16 cellular contexts compared by ENCODE assay signal in the genomic region with DNA sequence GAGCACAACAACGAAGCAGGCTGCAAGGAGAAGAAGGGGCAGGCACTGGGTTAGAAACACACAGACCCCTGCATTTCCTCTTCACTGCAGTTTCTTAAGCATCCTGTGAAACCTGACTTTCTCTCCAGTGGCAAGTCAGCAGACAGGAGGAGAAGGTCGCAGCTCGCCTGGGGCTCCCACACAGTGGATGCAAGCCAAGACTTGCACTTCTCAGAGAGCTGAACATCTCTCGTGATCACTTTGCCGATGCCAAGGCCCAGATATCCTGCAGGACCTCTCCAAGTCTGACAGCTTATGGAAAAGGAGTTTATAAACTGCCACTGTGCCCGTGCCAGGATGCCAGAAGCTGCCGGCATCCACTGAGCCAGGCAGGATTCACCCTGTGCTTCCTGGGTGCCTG. TPM values are rescaled to one million over a fixed set of nuclear protein-coding genes. Genes with fewer than 3 reads are reported as not detected.
DNase-seq lines count a peak whose midpoint lies in the region; ATAC-seq, FAIRE-seq and TF ChIP-seq lines count a peak whose summit lies in the region.
"Had no signal": no experiment of that assay in that cellular context is flagged by ENCODE, and none has a peak within 500 bp of the region (broad histone marks: within the 10 kb centered on the region; RNA-seq: fewer than 3 reads in every experiment).

No MANE protein-coding gene starts in this region.

- no peaks in the 10 kb centered on the region for H3K27me3 Mint-ChIP-seq in activated naive CD8-positive, alpha-beta T cell treated with anti-CD3 and anti-CD28 coated beads, Interleukin-2, amount 10 ng/mL, durations not matched to agents 7 days and 5 days

- H3K27ac ChIP-seq in BLaER1 (peak overlapping the region; percentile 1; the same call in 1 of the 2 replicates), right atrium auricular region (peak overlapping the region; percentile 72 to 86)
- H3K27ac ChIP-seq: adrenal gland had no signal

- no peaks in the 10 kb centered on the region for H3K36me3 ChIP-seq in BLaER1
- no peaks in the 10 kb centered on the region for H3K36me3 ChIP-seq in right atrium auricular region
- H3K36me3 ChIP-seq: adrenal gland had no signal

- no peak for FAIRE-seq in HTR-8/SVneo (lab: Jason Lieb, UNC)

- H3K9me3 Mint-ChIP-seq in activated naive CD8-positive, alpha-beta T cell treated with anti-CD3 and anti-CD28 coated beads, Interleukin-2, amount 10 ng/mL, durations not matched to agents 7 days and 5 days = no peaks in the 10 kb centered on the region
- H3K9me3 Mint-ChIP-seq: endodermal cell, WTC11 had no signal

- peaks cover 62% of the 10 kb centered on the region for H3K4me1 Mint-ChIP-seq in activated naive CD8-positive, alpha-beta T cell treated with anti-CD3 and anti-CD28 coated beads, Interleukin-2, amount 10 ng/mL, durations not matched to agents 7 days and 5 days

- no peak for TF ChIP-seq CTCF in right atrium auricular region (IDR thresholded peaks at IDR 0.05)

- ATAC-seq in activated naive CD8-positive, alpha-beta T cell treated with anti-CD3 and anti-CD28 coated beads, Interleukin-2, amount 10 ng/mL, durations not matched to agents 7 days and 5 days (ENCODE audit: low read depth) = peak; percentile 12
- ATAC-seq in HG03095 (IDR thresholded peaks at IDR 0.05; ENCODE audit: unreplicated experiment) = no peak
- ATAC-seq: PC-3, WTC11 had no signal

- H3K4me3 Mint-ChIP-seq in activated naive CD8-positive, alpha-beta T cell treated with anti-CD3 and anti-CD28 coated beads, Interleukin-2, amount 10 ng/mL, durations not matched to agents 7 days and 5 days = peak overlapping the region; percentile 74
- H3K4me3 Mint-ChIP-seq: endodermal cell, WTC11 had no signal

- peak overlapping the region; percentile 81 for H3K4me2 ChIP-seq in BLaER1

- no peak overlapping the region for H3K4me3 ChIP-seq in BLaER1
- H3K4me3 ChIP-seq in Jurkat, Clone E6-1 (ENCODE audit: low read length) = no peak overlapping the region
- H3K4me3 ChIP-seq in right atrium auricular region = peak overlapping the region in 1 of 2 donors; percentile 10
- H3K4me3 ChIP-seq: adrenal gland had no signal

- H3K27me3 ChIP-seq in BLaER1 (no peaks in the 10 kb centered on the region), right atrium auricular region (no peaks in the 10 kb centered on the region)

- no peaks in the 10 kb centered on the region for H4K20me1 ChIP-seq in BLaER1

- H3K4me1 ChIP-seq in BLaER1 (peaks cover 71% of the 10 kb centered on the region), right atrium auricular region (peaks cover 0 to 52% of the 10 kb centered on the region in 2 donors)

- DNase-seq in Jurkat, Clone E6-1 (ENCODE audit: low read depth, low spot score) = peak; percentile 49
- no peak for DNase-seq in activated naive CD8-positive, alpha-beta T cell treated with anti-CD3 and anti-CD28 coated beads, Interleukin-2, amount 10 ng/mL, durations not matched to agents 7 days and 5 days
- DNase-seq in right atrium auricular region (ENCODE audit: low spot score) = no peak
- DNase-seq in A172 (ENCODE audit: low spot score) = no peak
- no peak for DNase-seq in NCI-H1930 (lab: John Stamatoyannopoulos, UW)
- no peak for DNase-seq in HTR-8/SVneo (ENCODE audit: insufficient read length, low spot score)
- DNase-seq: endodermal cell; NCI-H187; PC-3; stimulated activated CD8-positive, alpha-beta memory T cell treated with anti-CD3 and anti-CD28 coated beads, Interleukin-4, amount 100 ng/mL, for 48 hours had no signal

- POLR2A ChIA-PET in activated naive CD8-positive, alpha-beta T cell treated with anti-CD3 and anti-CD28 coated beads, Interleukin-2, amount 10 ng/mL, durations not matched to agents 7 days and 5 days (lab: Charles Lee) = interaction anchor here (1.5 kb wide), 1 partner anchor 23 kb away, joined by 4 read pairs; no protein-coding TSS in a partner anchor

- H3K9ac ChIP-seq in BLaER1 = no peak overlapping the region; the same call in 1 of the 2 replicates

- no peaks in the 10 kb centered on the region for H3K36me3 Mint-ChIP-seq in activated naive CD8-positive, alpha-beta T cell treated with anti-CD3 and anti-CD28 coated beads, Interleukin-2, amount 10 ng/mL, durations not matched to agents 7 days and 5 days
- H3K36me3 Mint-ChIP-seq: WTC11 had no signal

- H3K9me3 ChIP-seq in BLaER1 (no peaks in the 10 kb centered on the region), right atrium auricular region (no peaks in the 10 kb centered on the region)
- H3K9me3 ChIP-seq: adrenal gland had no signal

- H3K27ac Mint-ChIP-seq in activated naive CD8-positive, alpha-beta T cell treated with anti-CD3 and anti-CD28 coated beads, Interleukin-2, amount 10 ng/mL, durations not matched to agents 7 days and 5 days = peak overlapping the region; percentile 88
- H3K27ac Mint-ChIP-seq: endodermal cell, WTC11 had no signal

RNA-seq across cellular contexts. Expression of a gene that starts 18.4 kb away (rescaled TPM):
- polyA plus RNA-seq in Jurkat, Clone E6-1 (2012; ENCODE audit: insufficient read depth, insufficient read length) = not detected
- 1 to 10 TPM in 1 of 2 experiments, under 1 TPM in 1; 1.00 to 1.9 TPM for total RNA-seq in activated naive CD8-positive, alpha-beta T cell treated with anti-CD3 and anti-CD28 coated beads, Interleukin-2, amount 10 ng/mL, durations not matched to agents 7 days and 5 days
- total RNA-seq in right atrium auricular region = 1 to 10 TPM in 1 of 2 donors, under 1 TPM in 1; 0.74 to 1.1 TPM
- not detected in 2 replicates for total RNA-seq in A172 (2014; rRNA removed; shearing (Covaris generic))
- total RNA-seq: adrenal gland, skeletal muscle tissue, WTC11 had no signal
- polyA plus RNA-seq: BJ had no signal

RNA-seq across cellular contexts. Expression of a gene that starts 22.6 kb away (rescaled TPM):
- polyA plus RNA-seq in Jurkat, Clone E6-1 (2012; ENCODE audit: insufficient read depth, insufficient read length) = 12.1 TPM
- total RNA-seq in activated naive CD8-positive, alpha-beta T cell treated with anti-CD3 and anti-CD28 coated beads, Interleukin-2, amount 10 ng/mL, durations not matched to agents 7 days and 5 days = 10 to 100 TPM; 12.6 to 13.1 TPM
- 10 to 100 TPM in 1 of 2 donors, 1 to 10 TPM in 1; 9.6 to 10.1 TPM for total RNA-seq in right atrium auricular region
- 3.1 and 6.1 TPM in 2 replicates for total RNA-seq in A172 (2014; rRNA removed; shearing (Covaris generic))

RNA-seq across cellular contexts. Expression of a gene that starts 35.2 kb away (rescaled TPM):
- polyA plus RNA-seq in Jurkat, Clone E6-1 (2012; ENCODE audit: insufficient read depth, insufficient read length) = not detected
- total RNA-seq in activated naive CD8-positive, alpha-beta T cell treated with anti-CD3 and anti-CD28 coated beads, Interleukin-2, amount 10 ng/mL, durations not matched to agents 7 days and 5 days = not detected
- not detected for total RNA-seq in right atrium auricular region
- not detected in 2 replicates for total RNA-seq in A172 (2014; rRNA removed; shearing (Covaris generic))
- total RNA-seq: adrenal gland, endodermal cell, PC-3, skeletal muscle tissue, WTC11 had no signal
- polyA plus RNA-seq: adrenal gland, BJ had no signal
